ENCODE assay signal across 8 cellular contexts in the genomic region with DNA sequence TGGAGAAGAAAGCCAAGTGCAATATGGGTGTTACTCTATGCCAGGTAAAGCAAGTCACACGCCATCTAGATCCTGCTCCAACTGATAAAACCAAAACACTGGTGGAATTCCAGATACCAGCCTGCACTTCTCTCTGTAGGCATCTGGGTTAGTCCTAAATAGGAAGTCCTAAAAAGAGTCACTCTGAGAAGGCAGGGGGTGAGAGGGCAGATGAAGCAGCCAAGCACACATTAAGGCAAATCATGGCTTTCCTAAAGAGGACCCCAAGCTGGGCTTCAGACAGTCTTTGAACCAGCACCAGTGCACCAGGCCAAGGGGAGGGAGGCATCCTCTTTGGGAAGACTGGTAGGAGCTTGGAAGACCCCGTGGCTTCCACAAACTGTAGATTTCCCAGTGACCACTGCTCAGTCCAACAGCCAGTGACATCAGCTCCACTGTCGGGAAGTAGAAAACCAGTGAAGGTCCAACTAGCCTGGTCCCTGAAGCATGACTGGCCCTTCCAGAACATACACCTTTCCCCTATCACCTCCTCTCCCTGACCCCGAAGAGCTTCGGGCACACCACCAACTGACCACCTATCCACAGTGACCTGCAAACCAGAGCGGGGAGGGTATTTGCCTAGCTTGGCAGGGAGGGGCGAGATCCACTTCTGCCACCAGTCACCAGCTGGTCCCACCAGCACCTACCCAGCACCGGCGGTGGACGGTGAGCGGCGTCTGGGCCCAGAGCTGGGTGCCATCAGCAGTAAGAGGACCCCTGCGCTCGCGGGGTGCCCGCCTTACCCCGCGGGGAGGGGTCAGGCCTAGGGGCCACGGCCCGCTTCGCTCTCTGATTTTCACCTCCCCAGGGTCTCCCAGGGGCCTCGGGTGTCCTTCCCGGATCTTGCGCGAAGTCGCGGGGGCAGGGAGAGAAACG. TPM values are rescaled to one million over a fixed set of nuclear protein-coding genes. Genes with fewer than 3 reads are reported as not detected.
DNase-seq lines count a peak whose midpoint lies in the region; ATAC-seq and TF ChIP-seq lines count a peak whose summit lies in the region.

No MANE protein-coding gene starts in this region.

- TF ChIP-seq CTCF in endodermal cell (conservative IDR thresholded peaks at IDR 0.05), result no peak

- H3K9me3 Mint-ChIP-seq in endodermal cell (no peaks in the 10 kb centered on the region), naive B cell (no peaks in the 10 kb centered on the region)

- peaks cover 28% of the 10 kb centered on the region for H3K27me3 Mint-ChIP-seq in endodermal cell (ENCODE audit: insufficient read depth)
- H3K27me3 Mint-ChIP-seq in naive B cell, result no peaks in the 10 kb centered on the region

- peak; percentile 7 to 12 for ATAC-seq in naive B cell (ENCODE audit: low read depth in 2 of 2)
- ATAC-seq in GM21737 (IDR thresholded peaks at IDR 0.05; ENCODE audit: unreplicated experiment), result no peak
- ATAC-seq in HG03108 (IDR thresholded peaks at IDR 0.05; ENCODE audit: unreplicated experiment), result no peak

- H3K27ac ChIP-seq in endodermal cell (ENCODE audit: low read depth, low read length), result no peak overlapping the region

- H3K4me1 ChIP-seq in endodermal cell (ENCODE audit: control insufficient read depth, insufficient read depth, low read length), result peaks cover 3% of the 10 kb centered on the region

- H3K27me3 ChIP-seq in H7 (ENCODE audit: control insufficient read depth, insufficient read depth, low read length), result peaks cover 4% of the 10 kb centered on the region
- no peaks in the 10 kb centered on the region for H3K27me3 ChIP-seq in endodermal cell (ENCODE audit: control insufficient read depth, insufficient read depth, low read length, poor library complexity, severe bottlenecking)

- H3K36me3 Mint-ChIP-seq in endodermal cell (ENCODE audit: low read depth) (no peaks in the 10 kb centered on the region), naive B cell (peaks cover 0 to 5% of the 10 kb centered on the region in 2 donors)

- H3K4me1 Mint-ChIP-seq in endodermal cell, result peaks cover 27% of the 10 kb centered on the region
- peaks cover 62 to 63% (median 62%) of the 10 kb centered on the region in 3 donors for H3K4me1 Mint-ChIP-seq in naive B cell

- peak overlapping the region; percentile 66 for H3K4me3 ChIP-seq in H7 (ENCODE audit: insufficient read depth, low read depth, low read length)
- peak overlapping the region; percentile 78 for H3K4me3 ChIP-seq in endodermal cell (ENCODE audit: low read length)

- peak overlapping the region; percentile 25 for H3K9ac ChIP-seq in endodermal cell (ENCODE audit: extremely low read depth, low read length, poor library complexity, severe bottlenecking)

- DNase-seq in C1 segment of cervical spinal cord (lab: John Stamatoyannopoulos, UW) (peak in 9 of 14 donors; percentile 22 to 73 (median 45)), H7 (peak; percentile 66), UCSD-AML1 (lab: John Stamatoyannopoulos, UW; ENCODE audit: unreplicated experiment) (peak; percentile 29), endodermal cell (no peak), naive B cell (peak; percentile 28), iPS-NIHi7 (ENCODE audit: extremely low spot score) (no peak)

- WGBS in endodermal cell (ENCODE audit: insufficient coverage in 1 of 2, insufficient read length in 1 of 2), 2 experiments, result 22 to 26% methylated on average over 15 to 28 of the region's 28 CpGs

- no peaks in the 10 kb centered on the region for H3K36me3 ChIP-seq in H7 (replicated peaks; ENCODE audit: control insufficient read depth, insufficient read depth, low read length)
- no peaks in the 10 kb centered on the region for H3K36me3 ChIP-seq in endodermal cell (ENCODE audit: control insufficient read depth, insufficient read depth, low read length)

- no peak overlapping the region for H3K27ac Mint-ChIP-seq in endodermal cell
- H3K27ac Mint-ChIP-seq in naive B cell, result peak overlapping the region; percentile 91 to 99 (median 96)

- no peaks in the 10 kb centered on the region for H3K9me3 ChIP-seq in endodermal cell (ENCODE audit: control insufficient read depth, low read length)

- H3K4me3 Mint-ChIP-seq in endodermal cell (peak overlapping the region; percentile 75), naive B cell (peak overlapping the region; percentile 83 to 97 (median 92))

RNA-seq across cellular contexts. Expression of gene LITAF, which starts 1.0 kb away (rescaled TPM):
- 71.8 and 85.6 TPM in 2 replicates for total RNA-seq in H7 (2014; rRNA removed; shearing (Covaris generic))
- 10 to 100 TPM; 36.6 to 62.9 TPM for total RNA-seq in endodermal cell
- polyA plus RNA-seq in endodermal cell (2013, experiment 1 of 2), result 85.2 TPM
- 71.3 TPM for polyA plus RNA-seq in endodermal cell (2013, experiment 2 of 2)
- polyA plus RNA-seq in naive B cell (ENCODE audit: low read depth in 6 of 6), result 100 to 1,000 TPM; 275 to 379 (median 304) TPM

Comparison
In these comparisons a context has a peak if more than half of its experiments do, and no peak if none do; other contexts are left out.
1. DNase-seq: peak in C1 segment of cervical spinal cord (9 of 14), H7 (single experiment), UCSD-AML1 (single experiment) and naive B cell (single experiment); none in endodermal cell (single experiment) and iPS-NIHi7 (single experiment).
2. ATAC-seq: peak in naive B cell (2 of 2); none in GM21737 (single experiment) and HG03108 (single experiment).